Comparison of ENCODE assay signal across 8 cellular contexts in the genomic region with DNA sequence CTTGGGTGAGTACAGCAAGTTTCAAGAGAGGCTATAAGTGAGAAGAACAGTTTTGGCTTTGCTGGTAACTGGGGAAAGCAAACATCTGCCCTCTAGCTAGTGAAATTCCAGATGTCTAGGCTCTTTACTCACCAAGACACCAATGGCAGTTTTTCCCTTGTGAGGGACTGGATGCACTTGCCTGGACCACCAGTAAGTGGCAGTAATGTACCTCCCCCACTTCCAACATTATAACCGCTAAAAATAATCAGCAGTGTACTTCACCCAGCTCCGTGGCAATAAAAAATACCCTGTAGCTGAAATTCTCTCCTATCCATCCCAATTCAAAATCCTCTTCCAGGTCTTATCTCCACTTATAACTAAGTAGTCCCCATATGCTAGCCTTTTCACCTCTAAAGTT.
DNase-seq lines count a peak whose midpoint lies in the region; TF ChIP-seq lines count a peak whose summit lies in the region.

No MANE protein-coding gene starts in this region.

- TF ChIP-seq CTCF in mammary epithelial cell (conservative IDR thresholded peaks at IDR 0.05 in 1 of 2, IDR thresholded peaks at IDR 0.05 in 1 of 2; ENCODE audit: extremely low read depth in 1 of 2, insufficient read depth in 1 of 2, low read depth in 1 of 2, low read length in 2 of 2), result peak; percentile 65 to 71

- no peak overlapping the region for H3K4me2 ChIP-seq in mammary epithelial cell (ENCODE audit: insufficient read depth, low read depth, low read length)

- CTCF ChIA-PET in mammary epithelial cell (lab: Charles Lee; ENCODE audit: low non-redundant PET), result no interaction called here

- no peak overlapping the region for H2AFZ ChIP-seq in mammary epithelial cell (ENCODE audit: low read depth, low read length)

- H3K79me2 ChIP-seq in mammary epithelial cell (ENCODE audit: insufficient read depth, low read length), result no peaks in the 10 kb centered on the region

- H3K4me3 ChIP-seq in mammary epithelial cell (replicated peaks in 1 of 3; ENCODE audit: insufficient read depth in 1 of 3, low read depth in 2 of 3, low read length in 3 of 3), result no peak overlapping the region

- no peak overlapping the region for H3K9ac ChIP-seq in mammary epithelial cell (ENCODE audit: insufficient read depth, low read length)

- in situ Hi-C loops in mammary epithelial cell (cut with MboI; ENCODE audit: low sequenced_read_pairs in 2 of 2), result no loop called here

- H3K4me1 ChIP-seq in mammary epithelial cell (ENCODE audit: insufficient read depth, low read length), result no peaks in the 10 kb centered on the region

- H3K27me3 ChIP-seq in mammary epithelial cell (ENCODE audit: insufficient read depth, low read length), result no peaks in the 10 kb centered on the region

- H3K9me3 ChIP-seq in mammary epithelial cell (replicated peaks; ENCODE audit: insufficient read depth, low read length), result no peaks in the 10 kb centered on the region

- no TSS peak for BruUV-seq in mammary epithelial cell (replicated peaks; lab: Mats Ljungman, UMichigan)

- intact Hi-C loops in mammary epithelial cell (cut with micrococcal nuclease), result no loop called here

- no peaks in the 10 kb centered on the region for H3K36me3 ChIP-seq in mammary epithelial cell (ENCODE audit: insufficient read depth, low read length)

- dilution Hi-C loops in mammary epithelial cell (cut with HindIII; ENCODE audit: low sequenced_read_pairs), result no loop called here

- peak; percentile 44 for DNase-seq in SIG-M5 treated with dmso at 0.1 percent for 504 hours (lab: John Stamatoyannopoulos, UW; ENCODE audit: unreplicated experiment)
- no peak for DNase-seq in SIG-M5 (lab: John Stamatoyannopoulos, UW)
- DNase-seq in HCEC 1CT, result peak; percentile 70
- peak; percentile 33 for DNase-seq in NCI-H1092 treated with DMSO at 0.1 percent for 48 hours (lab: John Stamatoyannopoulos, UW)
- DNase-seq in mammary epithelial cell, result peak; percentile 25
- peak; percentile 41 for DNase-seq in kidney glomerular epithelial cell (lab: John Stamatoyannopoulos, UW)
- DNase-seq in ureter (ENCODE audit: low spot score), result peak; percentile 44
- no peak for DNase-seq in activated effector memory CD4-positive, alpha-beta T cell treated with Interleukin-2 at 50 U/mL for 16 hours

- H4K20me1 ChIP-seq in mammary epithelial cell (ENCODE audit: insufficient read depth, low read length), result no peaks in the 10 kb centered on the region

- 10% methylated on average over 2 of the region's 2 CpGs for WGBS in mammary epithelial cell (ENCODE audit: low coverage, missing lambda C conversion rate)

- H3K27ac ChIP-seq in mammary epithelial cell (ENCODE audit: insufficient read depth, low read depth, low read length), result no peak overlapping the region

Comparison
In these comparisons a context has a peak if more than half of its experiments do, and no peak if none do; other contexts are left out.
1. DNase-seq: peak in SIG-M5 treated with dmso at 0.1 percent for 504 hours (single experiment), HCEC 1CT (single experiment), NCI-H1092 treated with DMSO at 0.1 percent for 48 hours (single experiment), mammary epithelial cell (single experiment), kidney glomerular epithelial cell (single experiment) and ureter (single experiment); none in SIG-M5 (single experiment) and activated effector memory CD4-positive, alpha-beta T cell treated with Interleukin-2 at 50 U/mL for 16 hours (single experiment).